Comparison of ENCODE assay signal across 1 cellular context in the genomic region with DNA sequence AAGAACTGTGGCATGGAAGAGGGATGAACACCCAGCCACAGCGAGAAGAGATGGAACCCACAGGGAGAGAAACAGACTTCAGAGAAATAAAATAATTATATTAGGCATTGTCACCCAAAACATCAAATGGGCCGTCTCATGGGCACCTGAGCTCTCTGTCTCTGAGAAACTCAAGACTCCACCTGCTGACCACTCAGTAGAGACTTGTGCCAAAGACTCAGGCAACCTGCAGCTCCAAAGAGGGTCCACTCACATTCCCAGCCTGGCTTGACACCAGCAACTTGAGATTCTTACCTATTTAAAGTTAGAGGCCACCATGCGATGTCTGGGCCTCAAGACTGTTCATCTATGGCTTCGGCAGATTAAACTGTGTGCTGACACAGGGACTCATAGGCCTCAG.
TF ChIP-seq lines count a peak whose summit lies in the region.

No MANE protein-coding gene starts in this region.

TF ChIP-seq in WTC11, 78 proteins besides CTCF, POLR2A, EP300 and RAD21 (continued from another document):
- TF ChIP-seq, protein P1, sequence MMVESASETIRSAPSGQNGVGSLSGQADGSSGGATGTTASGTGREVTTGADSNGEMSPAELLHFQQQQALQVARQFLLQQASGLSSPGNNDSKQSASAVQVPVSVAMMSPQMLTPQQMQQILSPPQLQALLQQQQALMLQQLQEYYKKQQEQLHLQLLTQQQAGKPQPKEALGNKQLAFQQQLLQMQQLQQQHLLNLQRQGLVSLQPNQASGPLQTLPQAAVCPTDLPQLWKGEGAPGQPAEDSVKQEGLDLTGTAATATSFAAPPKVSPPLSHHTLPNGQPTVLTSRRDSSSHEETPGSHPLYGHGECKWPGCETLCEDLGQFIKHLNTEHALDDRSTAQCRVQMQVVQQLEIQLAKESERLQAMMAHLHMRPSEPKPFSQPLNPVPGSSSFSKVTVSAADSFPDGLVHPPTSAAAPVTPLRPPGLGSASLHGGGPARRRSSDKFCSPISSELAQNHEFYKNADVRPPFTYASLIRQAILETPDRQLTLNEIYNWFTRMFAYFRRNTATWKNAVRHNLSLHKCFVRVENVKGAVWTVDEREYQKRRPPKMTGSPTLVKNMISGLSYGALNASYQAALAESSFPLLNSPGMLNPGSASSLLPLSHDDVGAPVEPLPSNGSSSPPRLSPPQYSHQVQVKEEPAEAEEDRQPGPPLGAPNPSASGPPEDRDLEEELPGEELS (CRISPR knock-in tag; IDR thresholded peaks at IDR 0.05), result no peak
- TF ChIP-seq CBFB (CRISPR knock-in tag; IDR thresholded peaks at IDR 0.05; ENCODE audit: low read depth), result no peak
